Comparison of ENCODE assay signal across 1 cellular context in the genomic region with DNA sequence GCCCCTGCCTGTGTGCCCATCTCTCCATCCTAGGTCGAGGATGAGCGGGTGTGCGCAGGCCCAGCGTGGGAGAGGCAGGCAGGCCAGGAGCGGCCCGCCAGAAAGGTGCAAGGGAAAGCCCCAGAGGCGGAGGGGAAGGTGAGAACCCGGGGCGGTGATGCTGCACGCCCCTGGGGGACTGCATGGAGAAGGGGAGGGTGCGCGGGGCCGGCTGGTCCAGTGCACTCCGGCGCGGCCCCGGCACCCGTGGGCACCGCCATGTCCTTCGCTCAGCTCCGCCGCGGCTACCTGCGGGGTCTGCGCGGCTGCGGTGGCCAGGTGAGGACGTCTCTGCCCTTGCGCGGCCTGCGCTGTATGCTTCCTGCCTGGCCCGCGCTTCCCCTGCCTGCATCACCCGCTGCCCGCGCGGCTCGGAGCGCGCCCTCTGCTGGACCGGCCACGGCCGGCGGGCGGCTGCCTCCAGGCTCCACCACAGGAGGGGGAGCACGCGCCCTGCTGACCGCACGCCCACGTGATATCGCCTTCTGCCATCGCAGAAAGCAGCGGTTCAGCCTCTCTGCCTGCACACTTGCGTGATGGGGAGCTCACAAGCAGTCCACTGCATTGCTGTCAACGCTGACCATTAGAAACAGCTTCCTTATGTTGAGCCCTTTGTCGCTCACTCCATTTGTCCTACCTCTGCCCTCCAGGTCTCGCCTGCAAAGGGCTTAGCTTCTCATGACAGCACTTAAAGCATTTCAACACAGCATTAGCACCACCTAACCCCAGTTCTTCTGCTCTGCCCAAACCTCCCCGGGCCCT.
TF ChIP-seq lines count a peak whose summit lies in the region.

No MANE protein-coding gene starts in this region.

TF ChIP-seq in K562, 482 proteins besides CTCF, POLR2A, EP300 and RAD21 (continued from another document and continues in another):
- TF ChIP-seq, protein P1, sequence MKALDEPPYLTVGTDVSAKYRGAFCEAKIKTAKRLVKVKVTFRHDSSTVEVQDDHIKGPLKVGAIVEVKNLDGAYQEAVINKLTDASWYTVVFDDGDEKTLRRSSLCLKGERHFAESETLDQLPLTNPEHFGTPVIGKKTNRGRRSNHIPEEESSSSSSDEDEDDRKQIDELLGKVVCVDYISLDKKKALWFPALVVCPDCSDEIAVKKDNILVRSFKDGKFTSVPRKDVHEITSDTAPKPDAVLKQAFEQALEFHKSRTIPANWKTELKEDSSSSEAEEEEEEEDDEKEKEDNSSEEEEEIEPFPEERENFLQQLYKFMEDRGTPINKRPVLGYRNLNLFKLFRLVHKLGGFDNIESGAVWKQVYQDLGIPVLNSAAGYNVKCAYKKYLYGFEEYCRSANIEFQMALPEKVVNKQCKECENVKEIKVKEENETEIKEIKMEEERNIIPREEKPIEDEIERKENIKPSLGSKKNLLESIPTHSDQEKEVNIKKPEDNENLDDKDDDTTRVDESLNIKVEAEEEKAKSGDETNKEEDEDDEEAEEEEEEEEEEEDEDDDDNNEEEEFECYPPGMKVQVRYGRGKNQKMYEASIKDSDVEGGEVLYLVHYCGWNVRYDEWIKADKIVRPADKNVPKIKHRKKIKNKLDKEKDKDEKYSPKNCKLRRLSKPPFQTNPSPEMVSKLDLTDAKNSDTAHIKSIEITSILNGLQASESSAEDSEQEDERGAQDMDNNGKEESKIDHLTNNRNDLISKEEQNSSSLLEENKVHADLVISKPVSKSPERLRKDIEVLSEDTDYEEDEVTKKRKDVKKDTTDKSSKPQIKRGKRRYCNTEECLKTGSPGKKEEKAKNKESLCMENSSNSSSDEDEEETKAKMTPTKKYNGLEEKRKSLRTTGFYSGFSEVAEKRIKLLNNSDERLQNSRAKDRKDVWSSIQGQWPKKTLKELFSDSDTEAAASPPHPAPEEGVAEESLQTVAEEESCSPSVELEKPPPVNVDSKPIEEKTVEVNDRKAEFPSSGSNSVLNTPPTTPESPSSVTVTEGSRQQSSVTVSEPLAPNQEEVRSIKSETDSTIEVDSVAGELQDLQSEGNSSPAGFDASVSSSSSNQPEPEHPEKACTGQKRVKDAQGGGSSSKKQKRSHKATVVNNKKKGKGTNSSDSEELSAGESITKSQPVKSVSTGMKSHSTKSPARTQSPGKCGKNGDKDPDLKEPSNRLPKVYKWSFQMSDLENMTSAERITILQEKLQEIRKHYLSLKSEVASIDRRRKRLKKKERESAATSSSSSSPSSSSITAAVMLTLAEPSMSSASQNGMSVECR (CRISPR knock-in tag; IDR thresholded peaks at IDR 0.05) = peak; percentile 37; the same call in 1 of the 2 replicates
- TF ChIP-seq MCM5 (IDR thresholded peaks at IDR 0.05; ENCODE audit: low read depth) = no peak
- 0 out of 2 replicates have a peak, but pooled peaks have one; percentile 24 for TF ChIP-seq NFIC (IDR thresholded peaks at IDR 0.05)
- peak; percentile 71; the same call in 1 of the 2 replicates for TF ChIP-seq CBX1 (IDR thresholded peaks at IDR 0.05; ENCODE audit: low read depth)
- no peak for TF ChIP-seq ZNF124 (CRISPR knock-in tag; IDR thresholded peaks at IDR 0.05)
- peak; percentile 78; the same call in 1 of the 2 replicates for TF ChIP-seq KDM2B (CRISPR knock-in tag; IDR thresholded peaks at IDR 0.05)
- TF ChIP-seq ZBTB2 (IDR thresholded peaks at IDR 0.05) = no peak
- no peak for TF ChIP-seq GATA2 (CRISPR knock-in tag; IDR thresholded peaks at IDR 0.05)
- no peak for TF ChIP-seq ZNF197 (CRISPR knock-in tag; IDR thresholded peaks at IDR 0.05; ENCODE audit: low read depth)
- TF ChIP-seq LCOR (CRISPR knock-in tag; IDR thresholded peaks at IDR 0.05) = no peak
- peak; percentile 71 for TF ChIP-seq PHF20 (IDR thresholded peaks at IDR 0.05; ENCODE audit: partially characterized antibody)
- TF ChIP-seq, protein P2, sequence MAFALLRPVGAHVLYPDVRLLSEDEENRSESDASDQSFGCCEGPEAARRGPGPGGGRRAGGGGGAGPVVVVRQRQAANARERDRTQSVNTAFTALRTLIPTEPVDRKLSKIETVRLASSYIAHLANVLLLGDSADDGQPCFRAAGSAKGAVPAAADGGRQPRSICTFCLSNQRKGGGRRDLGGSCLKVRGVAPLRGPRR (CRISPR knock-in tag; IDR thresholded peaks at IDR 0.05) = no peak
- TF ChIP-seq, protein P3, sequence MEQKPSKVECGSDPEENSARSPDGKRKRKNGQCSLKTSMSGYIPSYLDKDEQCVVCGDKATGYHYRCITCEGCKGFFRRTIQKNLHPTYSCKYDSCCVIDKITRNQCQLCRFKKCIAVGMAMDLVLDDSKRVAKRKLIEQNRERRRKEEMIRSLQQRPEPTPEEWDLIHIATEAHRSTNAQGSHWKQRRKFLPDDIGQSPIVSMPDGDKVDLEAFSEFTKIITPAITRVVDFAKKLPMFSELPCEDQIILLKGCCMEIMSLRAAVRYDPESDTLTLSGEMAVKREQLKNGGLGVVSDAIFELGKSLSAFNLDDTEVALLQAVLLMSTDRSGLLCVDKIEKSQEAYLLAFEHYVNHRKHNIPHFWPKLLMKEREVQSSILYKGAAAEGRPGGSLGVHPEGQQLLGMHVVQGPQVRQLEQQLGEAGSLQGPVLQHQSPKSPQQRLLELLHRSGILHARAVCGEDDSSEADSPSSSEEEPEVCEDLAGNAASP (IDR thresholded peaks at IDR 0.05) = no peak
- TF ChIP-seq DACH1 (IDR thresholded peaks at IDR 0.05; ENCODE audit: partially characterized antibody) = no peak
- TF ChIP-seq, protein P4, sequence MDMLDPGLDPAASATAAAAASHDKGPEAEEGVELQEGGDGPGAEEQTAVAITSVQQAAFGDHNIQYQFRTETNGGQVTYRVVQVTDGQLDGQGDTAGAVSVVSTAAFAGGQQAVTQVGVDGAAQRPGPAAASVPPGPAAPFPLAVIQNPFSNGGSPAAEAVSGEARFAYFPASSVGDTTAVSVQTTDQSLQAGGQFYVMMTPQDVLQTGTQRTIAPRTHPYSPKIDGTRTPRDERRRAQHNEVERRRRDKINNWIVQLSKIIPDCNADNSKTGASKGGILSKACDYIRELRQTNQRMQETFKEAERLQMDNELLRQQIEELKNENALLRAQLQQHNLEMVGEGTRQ (CRISPR knock-in tag; IDR thresholded peaks at IDR 0.05) = peak; percentile 97
- TF ChIP-seq SMAD4 (CRISPR knock-in tag; conservative IDR thresholded peaks at IDR 0.05) = peak; percentile 81
- TF ChIP-seq FUS (optimal IDR thresholded peaks at IDR 0.05; ENCODE audit: low read depth, low read length) = peak; percentile 23
- no peak for TF ChIP-seq CBFA2T3 (IDR thresholded peaks at IDR 0.05)
- peak; percentile 39; the same call in 1 of the 2 replicates for TF ChIP-seq GABPB1 (CRISPR knock-in tag; IDR thresholded peaks at IDR 0.05)
- TF ChIP-seq, protein P5, sequence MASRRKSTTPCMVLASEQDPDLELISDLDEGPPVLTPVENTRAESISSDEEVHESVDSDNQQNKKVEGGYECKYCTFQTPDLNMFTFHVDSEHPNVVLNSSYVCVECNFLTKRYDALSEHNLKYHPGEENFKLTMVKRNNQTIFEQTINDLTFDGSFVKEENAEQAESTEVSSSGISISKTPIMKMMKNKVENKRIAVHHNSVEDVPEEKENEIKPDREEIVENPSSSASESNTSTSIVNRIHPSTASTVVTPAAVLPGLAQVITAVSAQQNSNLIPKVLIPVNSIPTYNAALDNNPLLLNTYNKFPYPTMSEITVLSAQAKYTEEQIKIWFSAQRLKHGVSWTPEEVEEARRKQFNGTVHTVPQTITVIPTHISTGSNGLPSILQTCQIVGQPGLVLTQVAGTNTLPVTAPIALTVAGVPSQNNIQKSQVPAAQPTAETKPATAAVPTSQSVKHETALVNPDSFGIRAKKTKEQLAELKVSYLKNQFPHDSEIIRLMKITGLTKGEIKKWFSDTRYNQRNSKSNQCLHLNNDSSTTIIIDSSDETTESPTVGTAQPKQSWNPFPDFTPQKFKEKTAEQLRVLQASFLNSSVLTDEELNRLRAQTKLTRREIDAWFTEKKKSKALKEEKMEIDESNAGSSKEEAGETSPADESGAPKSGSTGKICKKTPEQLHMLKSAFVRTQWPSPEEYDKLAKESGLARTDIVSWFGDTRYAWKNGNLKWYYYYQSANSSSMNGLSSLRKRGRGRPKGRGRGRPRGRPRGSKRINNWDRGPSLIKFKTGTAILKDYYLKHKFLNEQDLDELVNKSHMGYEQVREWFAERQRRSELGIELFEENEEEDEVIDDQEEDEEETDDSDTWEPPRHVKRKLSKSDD (conservative IDR thresholded peaks at IDR 0.05; ENCODE audit: low read length) = 0 out of 2 replicates have a peak, but pooled peaks have one; percentile 75
- no peak for TF ChIP-seq KAT2B (IDR thresholded peaks at IDR 0.05; ENCODE audit: low read depth, low read length)
- TF ChIP-seq, protein P6, sequence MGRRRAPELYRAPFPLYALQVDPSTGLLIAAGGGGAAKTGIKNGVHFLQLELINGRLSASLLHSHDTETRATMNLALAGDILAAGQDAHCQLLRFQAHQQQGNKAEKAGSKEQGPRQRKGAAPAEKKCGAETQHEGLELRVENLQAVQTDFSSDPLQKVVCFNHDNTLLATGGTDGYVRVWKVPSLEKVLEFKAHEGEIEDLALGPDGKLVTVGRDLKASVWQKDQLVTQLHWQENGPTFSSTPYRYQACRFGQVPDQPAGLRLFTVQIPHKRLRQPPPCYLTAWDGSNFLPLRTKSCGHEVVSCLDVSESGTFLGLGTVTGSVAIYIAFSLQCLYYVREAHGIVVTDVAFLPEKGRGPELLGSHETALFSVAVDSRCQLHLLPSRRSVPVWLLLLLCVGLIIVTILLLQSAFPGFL (CRISPR knock-in tag; IDR thresholded peaks at IDR 0.05) = peak; percentile 59; the same call in 1 of the 2 replicates
- TF ChIP-seq CBX8 (IDR thresholded peaks at IDR 0.05; ENCODE audit: borderline replicate concordance, extremely low read depth, low read depth, low read length, poor library complexity, severe bottlenecking) = no peak
- no peak for TF ChIP-seq ZNF655 (CRISPR knock-in tag; IDR thresholded peaks at IDR 0.05)
- peak; percentile 69 for TF ChIP-seq POLR2G (IDR thresholded peaks at IDR 0.05; ENCODE audit: low read depth, low read length)
- 0 out of 2 replicates have a peak, but pooled peaks have one; percentile 25 for TF ChIP-seq RBM14 (IDR thresholded peaks at IDR 0.05; ENCODE audit: borderline replicate concordance, insufficient read depth, low read depth, low read length)
- TF ChIP-seq PYGO2 (tag; IDR thresholded peaks at IDR 0.05) = no peak
- no peak for TF ChIP-seq ARID1B (IDR thresholded peaks at IDR 0.05)
- no peak for TF ChIP-seq KAT7 (CRISPR knock-in tag; IDR thresholded peaks at IDR 0.05; ENCODE audit: borderline replicate concordance)
- peak; percentile 19 for TF ChIP-seq SRSF7 (optimal IDR thresholded peaks at IDR 0.05; ENCODE audit: low read depth, low read length)
- TF ChIP-seq HDGF (IDR thresholded peaks at IDR 0.05) = no peak
- no peak for TF ChIP-seq NR2C1 (IDR thresholded peaks at IDR 0.05)
- no peak for TF ChIP-seq NR2C1 (tag; IDR thresholded peaks at IDR 0.05)
- TF ChIP-seq TOE1 (IDR thresholded peaks at IDR 0.05; ENCODE audit: borderline replicate concordance) = peak; percentile 87; the same call in 1 of the 2 replicates
- no peak for TF ChIP-seq TOE1 (CRISPR knock-in tag; IDR thresholded peaks at IDR 0.05; ENCODE audit: borderline replicate concordance, low read depth)
- TF ChIP-seq WHSC1 (IDR thresholded peaks at IDR 0.05; ENCODE audit: low read length) = no peak
- peak; percentile 90 for TF ChIP-seq MYC (IDR thresholded peaks at IDR 0.05; ENCODE audit: low read depth, low read length)
- no peak for TF ChIP-seq MYC (CRISPR knock-in tag; IDR thresholded peaks at IDR 0.05; ENCODE audit: borderline replicate concordance, low read depth)
- no peak for TF ChIP-seq CEBPG (CRISPR knock-in tag; IDR thresholded peaks at IDR 0.05)
- no peak for TF ChIP-seq CEBPG (tag; conservative IDR thresholded peaks at IDR 0.05 in 1 of 2, IDR thresholded peaks at IDR 0.05 in 1 of 2)
- no peak for TF ChIP-seq MIER1 (IDR thresholded peaks at IDR 0.05; ENCODE audit: low read depth)
- peak in 1 of 2 experiments; percentile 30; a peak in 1 of 4 replicates for TF ChIP-seq HDAC1 (IDR thresholded peaks at IDR 0.05)
- TF ChIP-seq, protein P7, sequence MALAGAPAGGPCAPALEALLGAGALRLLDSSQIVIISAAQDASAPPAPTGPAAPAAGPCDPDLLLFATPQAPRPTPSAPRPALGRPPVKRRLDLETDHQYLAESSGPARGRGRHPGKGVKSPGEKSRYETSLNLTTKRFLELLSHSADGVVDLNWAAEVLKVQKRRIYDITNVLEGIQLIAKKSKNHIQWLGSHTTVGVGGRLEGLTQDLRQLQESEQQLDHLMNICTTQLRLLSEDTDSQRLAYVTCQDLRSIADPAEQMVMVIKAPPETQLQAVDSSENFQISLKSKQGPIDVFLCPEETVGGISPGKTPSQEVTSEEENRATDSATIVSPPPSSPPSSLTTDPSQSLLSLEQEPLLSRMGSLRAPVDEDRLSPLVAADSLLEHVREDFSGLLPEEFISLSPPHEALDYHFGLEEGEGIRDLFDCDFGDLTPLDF (CRISPR knock-in tag; IDR thresholded peaks at IDR 0.05) = peak; percentile 85
- TF ChIP-seq KLF1 (tag; IDR thresholded peaks at IDR 0.05) = 0 out of 2 replicates have a peak, but pooled peaks have one; percentile 20
- TF ChIP-seq, protein P8, sequence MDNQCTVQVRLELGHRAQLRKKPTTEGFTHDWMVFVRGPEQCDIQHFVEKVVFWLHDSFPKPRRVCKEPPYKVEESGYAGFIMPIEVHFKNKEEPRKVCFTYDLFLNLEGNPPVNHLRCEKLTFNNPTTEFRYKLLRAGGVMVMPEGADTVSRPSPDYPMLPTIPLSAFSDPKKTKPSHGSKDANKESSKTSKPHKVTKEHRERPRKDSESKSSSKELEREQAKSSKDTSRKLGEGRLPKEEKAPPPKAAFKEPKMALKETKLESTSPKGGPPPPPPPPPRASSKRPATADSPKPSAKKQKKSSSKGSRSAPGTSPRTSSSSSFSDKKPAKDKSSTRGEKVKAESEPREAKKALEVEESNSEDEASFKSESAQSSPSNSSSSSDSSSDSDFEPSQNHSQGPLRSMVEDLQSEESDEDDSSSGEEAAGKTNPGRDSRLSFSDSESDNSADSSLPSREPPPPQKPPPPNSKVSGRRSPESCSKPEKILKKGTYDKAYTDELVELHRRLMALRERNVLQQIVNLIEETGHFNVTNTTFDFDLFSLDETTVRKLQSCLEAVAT (IDR thresholded peaks at IDR 0.05) = peak in 1 of 2 experiments; percentile 73; a peak in 1 of 4 replicates
- 0 out of 2 replicates have a peak, but pooled peaks have one; percentile 14 for TF ChIP-seq ETV1 (tag; conservative IDR thresholded peaks at IDR 0.05; ENCODE audit: low read depth)
